ENCODE assay signal across 2 cellular contexts in the genomic region with DNA sequence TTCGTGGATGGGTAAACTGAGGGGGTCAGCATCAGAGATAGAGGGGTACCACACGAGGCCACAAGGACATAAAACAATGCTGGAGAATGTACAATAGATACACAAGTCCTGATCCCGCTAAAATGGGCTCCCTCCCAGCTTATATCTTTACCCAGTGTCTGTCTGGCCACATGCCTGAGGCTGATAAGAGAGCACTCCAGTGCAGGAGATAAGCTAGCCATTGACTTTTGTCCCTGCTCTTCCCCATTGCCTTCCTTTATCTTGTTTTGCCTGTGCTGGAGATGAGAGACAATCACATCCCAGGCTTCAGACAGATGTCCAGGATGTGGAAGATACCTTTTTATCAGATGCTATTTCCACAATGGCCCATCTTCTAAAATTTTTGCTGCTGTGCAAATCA.
A peak's percentile ranks its signal among the peaks of the same experiment; 100 is the strongest.
TF ChIP-seq lines count a peak whose summit lies in the region.

No MANE protein-coding gene starts in this region.

TF ChIP-seq in SK-N-SH, 30 proteins besides CTCF, POLR2A, EP300 and RAD21:
- TF ChIP-seq TEAD4 (IDR thresholded peaks at IDR 0.05; ENCODE audit: borderline replicate concordance, insufficient read depth) (no peak), GATA2 (CRISPR knock-in tag; IDR thresholded peaks at IDR 0.05) (peak; percentile 70)
- TF ChIP-seq, protein P1, sequence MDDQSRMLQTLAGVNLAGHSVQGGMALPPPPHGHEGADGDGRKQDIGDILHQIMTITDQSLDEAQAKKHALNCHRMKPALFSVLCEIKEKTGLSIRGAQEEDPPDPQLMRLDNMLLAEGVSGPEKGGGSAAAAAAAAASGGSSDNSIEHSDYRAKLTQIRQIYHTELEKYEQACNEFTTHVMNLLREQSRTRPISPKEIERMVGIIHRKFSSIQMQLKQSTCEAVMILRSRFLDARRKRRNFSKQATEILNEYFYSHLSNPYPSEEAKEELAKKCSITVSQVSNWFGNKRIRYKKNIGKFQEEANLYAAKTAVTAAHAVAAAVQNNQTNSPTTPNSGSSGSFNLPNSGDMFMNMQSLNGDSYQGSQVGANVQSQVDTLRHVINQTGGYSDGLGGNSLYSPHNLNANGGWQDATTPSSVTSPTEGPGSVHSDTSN (IDR thresholded peaks at IDR 0.05) = no peak

TF ChIP-seq in H1, 55 proteins besides CTCF, POLR2A, EP300 and RAD21:
- TF ChIP-seq NANOG (IDR thresholded peaks at IDR 0.05; ENCODE audit: insufficient read depth, low read depth, low read length, poor library complexity, severe bottlenecking) (no peak), CBX5 (IDR thresholded peaks at IDR 0.05; ENCODE audit: low read depth, low read length) (no peak), JUND (IDR thresholded peaks at IDR 0.05; ENCODE audit: low read length) (no peak), TCF12 (IDR thresholded peaks at IDR 0.05; ENCODE audit: low read depth, low read length) (no peak), YY1 (IDR thresholded peaks at IDR 0.05; ENCODE audit: low read depth, low read length) (no peak), BACH1 (IDR thresholded peaks at IDR 0.05; ENCODE audit: low read length) (no peak), HDAC6 (IDR thresholded peaks at IDR 0.05; ENCODE audit: low read depth, low read length) (no peak), FOSL1 (IDR thresholded peaks at IDR 0.05; ENCODE audit: insufficient read depth, low read depth, low read length) (no peak), BRCA1 (IDR thresholded peaks at IDR 0.05; ENCODE audit: low read depth, low read length) (no peak), POU5F1 (IDR thresholded peaks at IDR 0.05; ENCODE audit: low read depth, low read length) (no peak), TAF7 (optimal IDR thresholded peaks at IDR 0.05; ENCODE audit: borderline replicate concordance, low read depth, low read length) (no peak), EGR1 (IDR thresholded peaks at IDR 0.05; ENCODE audit: borderline replicate concordance, low read depth, low read length) (no peak), KDM5A (IDR thresholded peaks at IDR 0.05; ENCODE audit: low read length) (no peak), TEAD4 (IDR thresholded peaks at IDR 0.05; ENCODE audit: low read depth, low read length) (no peak), HDAC2 (IDR thresholded peaks at IDR 0.05; ENCODE audit: borderline replicate concordance in 1 of 2, low read depth in 2 of 2, low read length in 2 of 2) (no peak), SRF (IDR thresholded peaks at IDR 0.05; ENCODE audit: low read depth, low read length) (no peak), SP1 (IDR thresholded peaks at IDR 0.05; ENCODE audit: low read depth, low read length) (no peak), E2F6 (IDR thresholded peaks at IDR 0.05) (no peak)
